25 cellular contexts compared by ENCODE assay signal in genomic region chr4:129113438-129113837, GRCh38.
"Had no signal": no experiment of that assay in that cellular context is flagged by ENCODE, and none has a peak within 500 bp of the region (broad histone marks: within the 10 kb centered on the region; RNA-seq: fewer than 3 reads in every experiment).

No MANE protein-coding gene starts in this region.

- H3K9me3 ChIP-seq: colonic mucosa, esophagus muscularis mucosa, esophagus squamous epithelium, gastrocnemius medialis, gastroesophageal sphincter, heart left ventricle, heart right ventricle had no signal

- H3K36me3 ChIP-seq: colonic mucosa had no signal

- H3K4me1 ChIP-seq: colonic mucosa, esophagus muscularis mucosa, esophagus squamous epithelium, foreskin keratinocyte, gastrocnemius medialis, gastroesophageal sphincter had no signal

- H3K4me2 ChIP-seq: hepatocyte had no signal

- ATAC-seq: effector memory CD8-positive, alpha-beta T cell; esophagus mucosa; foreskin keratinocyte; gastrocnemius medialis; gastroesophageal sphincter; heart left ventricle; heart right ventricle had no signal

- H2AFZ ChIP-seq: hepatocyte had no signal

- H3K4me3 Mint-ChIP-seq: dendritic cell treated with granulocyte-macrophage colony-stimulating factor and Interleukin-4, amounts not matched to agents 40 ng/mL and 50 ng/mL, for 4 days; effector memory CD8-positive, alpha-beta T cell; endodermal cell had no signal

- DNase-seq: colonic mucosa; cortex of kidney; dermis blood vessel endothelial cell; dorsolateral prefrontal cortex; effector CD4-positive, alpha-beta T cell; effector CD8-positive, alpha-beta T cell; effector memory CD4-positive, alpha-beta T cell; effector memory CD8-positive, alpha-beta T cell; endodermal cell; esophagus squamous epithelium; foreskin fibroblast; foreskin keratinocyte; gastrocnemius medialis; glutamatergic neuron; head of caudate nucleus; heart left ventricle; heart right ventricle had no signal

- H3K27ac Mint-ChIP-seq: dendritic cell treated with granulocyte-macrophage colony-stimulating factor and Interleukin-4, amounts not matched to agents 40 ng/mL and 50 ng/mL, for 4 days; effector memory CD8-positive, alpha-beta T cell; endodermal cell had no signal

- H3K27me3 ChIP-seq: colonic mucosa, dorsolateral prefrontal cortex, esophagus muscularis mucosa, esophagus squamous epithelium, foreskin keratinocyte, gastrocnemius medialis, gastroesophageal sphincter, heart left ventricle, heart right ventricle, hepatocyte had no signal

- FAIRE-seq: endometrium had no signal

- H3K27ac ChIP-seq: colonic mucosa, coronary artery, dorsolateral prefrontal cortex, epithelial cell of prostate, esophagus muscularis mucosa, esophagus squamous epithelium, foreskin keratinocyte, gastrocnemius medialis, gastroesophageal sphincter, heart left ventricle, heart right ventricle, hepatocyte had no signal

- H3K4me3 ChIP-seq: colonic mucosa, coronary artery, dorsolateral prefrontal cortex, esophagus muscularis mucosa, esophagus squamous epithelium, gastrocnemius medialis, gastroesophageal sphincter, heart left ventricle, heart right ventricle, hepatocyte had no signal

- H3K27me3 Mint-ChIP-seq: dendritic cell treated with granulocyte-macrophage colony-stimulating factor and Interleukin-4, amounts not matched to agents 40 ng/mL and 50 ng/mL, for 4 days; effector memory CD8-positive, alpha-beta T cell had no signal

- H3K79me2 ChIP-seq: hepatocyte had no signal

- H3K9me3 Mint-ChIP-seq: dendritic cell treated with granulocyte-macrophage colony-stimulating factor and Interleukin-4, amounts not matched to agents 40 ng/mL and 50 ng/mL, for 4 days; effector memory CD8-positive, alpha-beta T cell; endodermal cell had no signal
